In genomic region chr17:41141361-41141760, GRCh38 we compare ENCODE assay signal across 1 cellular context.
TF ChIP-seq lines count a peak whose summit lies in the region.

No MANE protein-coding gene starts in this region.

TF ChIP-seq in SK-N-SH, 30 proteins besides CTCF, POLR2A, EP300 and RAD21:
- TF ChIP-seq CHD2 (IDR thresholded peaks at IDR 0.05; ENCODE audit: low read length, partially characterized antibody), result no peak
